In genomic region chr16:2507679-2508064, GRCh38 we compare ENCODE assay signal across 19 cellular contexts. TPM values are rescaled to one million over a fixed set of nuclear protein-coding genes. Genes with fewer than 3 reads are reported as not detected.
DNase-seq lines count a peak whose midpoint lies in the region; ATAC-seq and TF ChIP-seq lines count a peak whose summit lies in the region.
"Had no signal": no experiment of that assay in that cellular context is flagged by ENCODE, and none has a peak within 500 bp of the region (broad histone marks: within the 10 kb centered on the region; RNA-seq: fewer than 3 reads in every experiment).

No MANE protein-coding gene starts in this region.

- H3K4me1 ChIP-seq in right atrium auricular region = peaks cover 0 to 28% of the 10 kb centered on the region in 2 donors
- no peaks in the 10 kb centered on the region for H3K4me1 ChIP-seq in lung (ENCODE audit: control insufficient read depth in 2 of 2, insufficient read depth in 2 of 2, low read length in 2 of 2)
- no peaks in the 10 kb centered on the region for H3K4me1 ChIP-seq in prostate gland (replicated peaks)

- H3K4me3 ChIP-seq in right atrium auricular region (no peak overlapping the region), lung (no peak overlapping the region), prostate gland (no peak overlapping the region)

- TF ChIP-seq CTCF in right atrium auricular region (IDR thresholded peaks at IDR 0.05) = no peak
- TF ChIP-seq CTCF in lung (IDR thresholded peaks at IDR 0.05; ENCODE audit: control extremely low read depth, extremely low read depth) = no peak
- no peak for TF ChIP-seq CTCF in prostate gland (IDR thresholded peaks at IDR 0.05)

- no peaks in the 10 kb centered on the region for H3K36me3 ChIP-seq in right atrium auricular region
- no peaks in the 10 kb centered on the region for H3K36me3 ChIP-seq in lung (ENCODE audit: control insufficient read depth in 2 of 2, insufficient read depth in 2 of 2, low read length in 2 of 2)
- H3K36me3 ChIP-seq in prostate gland = no peaks in the 10 kb centered on the region

- TF ChIP-seq POLR2A in prostate gland (IDR thresholded peaks at IDR 0.05) = no peak

- WGBS in lung, 2 donors = 35 to 72% methylated on average over 11 of the region's 11 CpGs
- WGBS in prostate gland = 84% methylated on average over 10 of the region's 11 CpGs

- H3K27me3 ChIP-seq in right atrium auricular region (no peaks in the 10 kb centered on the region), lung (ENCODE audit: control insufficient read depth, insufficient read depth) (no peaks in the 10 kb centered on the region), prostate gland (replicated peaks; ENCODE audit: insufficient read depth) (no peaks in the 10 kb centered on the region)

- ATAC-seq in Right ventricle myocardium inferior = peak; percentile 63
- peak; percentile 47 for ATAC-seq in lung (ENCODE audit: insufficient read depth, low FRiP score)
- ATAC-seq in GM18858 (IDR thresholded peaks at IDR 0.05; ENCODE audit: unreplicated experiment) = no peak
- ATAC-seq in GM18519 (IDR thresholded peaks at IDR 0.05; ENCODE audit: low FRiP score, unreplicated experiment) = no peak

- intact Hi-C loops in Right ventricle myocardium inferior (cut with DNase I) = loop anchor here (10.0 kb wide), 1 partner anchor 243 kb away; the partner anchor contains the start of gene RNPS1
- intact Hi-C loops in prostate gland (cut with DNase I) = no loop called here

- DNase-seq in Right ventricle myocardium inferior (ENCODE audit: missing footprints) (peak; percentile 89), right atrium auricular region (ENCODE audit: low spot score) (no peak), SKM-1 treated with dmso at 0.1 percent for 144 hours (lab: John Stamatoyannopoulos, UW; ENCODE audit: unreplicated experiment) (peak; percentile 52), lung (ENCODE audit: low spot score) (peak; percentile 55), amygdala (lab: John Stamatoyannopoulos, UW) (no peak), prostate gland (ENCODE audit: low spot score) (no peak)
- DNase-seq: 8988T; activated CD4-positive, alpha-beta memory T cell treated with anti-CD3 and anti-CD28 coated beads, Interleukin-2, amount 10 ng/mL, durations not matched to agents 7 days and 5 days; activated naive CD4-positive, alpha-beta T cell treated with anti-CD3 and anti-CD28 coated beads, Interleukin-2, amount 50 U/mL, for 16 hours; dermis blood vessel endothelial cell; DMS153; foreskin melanocyte; GOT3; kidney glomerular epithelial cell; NCI-H510A treated with DMSO at 0.1 percent for 48 hours; retina had no signal

- H3K27ac ChIP-seq in right atrium auricular region (no peak overlapping the region), lung (ENCODE audit: low read depth in 1 of 2, low read length in 1 of 2) (peak overlapping the region in 1 of 2 donors; percentile 48), prostate gland (no peak overlapping the region)

- no peaks in the 10 kb centered on the region for H3K9me3 ChIP-seq in right atrium auricular region
- H3K9me3 ChIP-seq in lung (ENCODE audit: control insufficient read depth in 2 of 2, insufficient read depth in 1 of 2, low read length in 1 of 2) = no peaks in the 10 kb centered on the region
- no peaks in the 10 kb centered on the region for H3K9me3 ChIP-seq in prostate gland

RNA-seq across cellular contexts. Expression of gene ATP6V0C, which starts 6.1 kb away (rescaled TPM):
- total RNA-seq in Right ventricle myocardium inferior (137 TPM), right atrium auricular region (100 to 1,000 TPM in 1 of 2 donors, 10 to 100 TPM in 1; 63.7 to 107 TPM), lung (100 to 1,000 TPM in 1 of 2 donors, 10 to 100 TPM in 1; 39.0 to 297 TPM), prostate gland (100 to 1,000 TPM; 114 to 164 TPM)
- polyA plus RNA-seq in lung = 100 to 1,000 TPM; 203 to 410 TPM

RNA-seq across cellular contexts. Expression of gene AMDHD2, which starts 12.5 kb away (rescaled TPM):
- 16.2 TPM for total RNA-seq in Right ventricle myocardium inferior
- total RNA-seq in right atrium auricular region = 10 to 100 TPM; 10.6 to 12.6 TPM
- total RNA-seq in lung = 10 to 100 TPM; 27.2 to 59.7 TPM
- polyA plus RNA-seq in lung = 10 to 100 TPM; 44.0 to 60.4 TPM
- 10 to 100 TPM; 41.4 to 78.1 TPM for total RNA-seq in prostate gland

RNA-seq across cellular contexts. Expression of gene CEMP1, which starts 23.5 kb away (rescaled TPM):
- not detected for total RNA-seq in Right ventricle myocardium inferior
- total RNA-seq in right atrium auricular region = 1 to 10 TPM in 1 of 2 donors, not detected in 1; 1.5 TPM
- 1 to 10 TPM in 1 of 2 donors, under 1 TPM in 1; 0.65 to 2.1 TPM for total RNA-seq in lung
- polyA plus RNA-seq in lung = 1 to 10 TPM; 1.1 to 1.6 TPM
- 1 to 10 TPM; 1.3 to 8.1 TPM for total RNA-seq in prostate gland
- total RNA-seq: dermis blood vessel endothelial cell, M059J had no signal

RNA-seq across cellular contexts. Expression of gene PDPK1, which starts 30.1 kb away (rescaled TPM):
- total RNA-seq in Right ventricle myocardium inferior (47.1 TPM), right atrium auricular region (10 to 100 TPM; 25.0 to 29.5 TPM), lung (10 to 100 TPM; 35.0 to 79.0 TPM), prostate gland (10 to 100 TPM; 33.1 to 73.2 TPM)
- polyA plus RNA-seq in lung = 10 to 100 TPM; 16.7 to 32.6 TPM

RNA-seq across cellular contexts. Expression of gene TBC1D24, which starts 32.7 kb away (rescaled TPM):
- total RNA-seq in Right ventricle myocardium inferior (14.8 TPM), right atrium auricular region (10 to 100 TPM in 1 of 2 donors, 1 to 10 TPM in 1; 9.6 to 10.5 TPM), lung (10 to 100 TPM; 29.2 to 35.7 TPM), prostate gland (10 to 100 TPM; 22.4 to 26.2 TPM)
- 10 to 100 TPM in 1 of 2 donors, 1 to 10 TPM in 1; 9.0 to 17.3 TPM for polyA plus RNA-seq in lung

Comparison
In these comparisons a context has a peak if more than half of its experiments do, and no peak if none do; other contexts are left out.
1. DNase-seq: peak in Right ventricle myocardium inferior (single experiment), SKM-1 treated with dmso at 0.1 percent for 144 hours (single experiment) and lung (single experiment); none in right atrium auricular region (single experiment), amygdala (0 of 56) and prostate gland (single experiment).
2. ATAC-seq: peak in Right ventricle myocardium inferior (single experiment) and lung (single experiment); none in GM18858 (single experiment) and GM18519 (single experiment).